1 cellular context compared by ENCODE assay signal in genomic region chr3:49937081-49937480, GRCh38.
TF ChIP-seq lines count a peak whose summit lies in the region.

No MANE protein-coding gene starts in this region.

TF ChIP-seq in H1, 55 proteins besides CTCF, POLR2A, EP300 and RAD21:
- TF ChIP-seq ATF3 (IDR thresholded peaks at IDR 0.05; ENCODE audit: insufficient read depth, low read depth, low read length) (no peak), MAFK (IDR thresholded peaks at IDR 0.05; ENCODE audit: low read depth, low read length) (peak; percentile 13; the same call in 1 of the 2 replicates), EGR1 (IDR thresholded peaks at IDR 0.05; ENCODE audit: borderline replicate concordance, low read depth, low read length) (no peak), RBBP5 (IDR thresholded peaks at IDR 0.05; ENCODE audit: borderline replicate concordance, low read depth, low read length) (no peak)
